ENCODE assay signal across 19 cellular contexts in genomic region chr1:1591452-1591851, GRCh38. TPM values are rescaled to one million over a fixed set of nuclear protein-coding genes. Genes with fewer than 3 reads are reported as not detected.
DNase-seq lines count a peak whose midpoint lies in the region; TF ChIP-seq lines count a peak whose summit lies in the region.
"Had no signal": no experiment of that assay in that cellular context is flagged by ENCODE, and none has a peak within 500 bp of the region (broad histone marks: within the 10 kb centered on the region; RNA-seq: fewer than 3 reads in every experiment).

No MANE protein-coding gene starts in this region.

- H3K27me3 Mint-ChIP-seq in HFFc6 (ENCODE audit: insufficient read depth) = peaks cover 3% of the 10 kb centered on the region

- no peaks in the 10 kb centered on the region for H3K36me3 Mint-ChIP-seq in HFFc6 (ENCODE audit: low read depth)
- H3K36me3 Mint-ChIP-seq: activated CD8-positive, alpha-beta memory T cell treated with anti-CD3 and anti-CD28 coated beads, Interleukin-2, amount 10 ng/mL, durations not matched to agents 7 days and 5 days; activated naive CD4-positive, alpha-beta T cell treated with anti-CD3 and anti-CD28 coated beads, Interleukin-2, amount 50 U/mL, for 72 hours; mesothelial cell of epicardium; natural killer cell had no signal

- H3K4me3 Mint-ChIP-seq in HFFc6 = no peak overlapping the region
- H3K4me3 Mint-ChIP-seq: activated CD8-positive, alpha-beta memory T cell treated with anti-CD3 and anti-CD28 coated beads, Interleukin-2, amount 10 ng/mL, durations not matched to agents 7 days and 5 days; activated T-helper 1 cell treated with anti-CD3 and anti-CD28 coated beads, Interleukin-12 subunit alpha, Interleukin-12 subunit beta, Interleukin-2, Interleukin-4 antibody, amounts not matched to agents 30 ng/mL and 10 ng/mL and 1 ng/mL, durations not matched to agents 14 hours and 24 hours and 36 hours; effector memory CD8-positive, alpha-beta T cell; mesothelial cell of epicardium; natural killer cell had no signal

- no peak for TF ChIP-seq CTCF in HFFc6 (IDR thresholded peaks at IDR 0.05)

- peak; percentile 38 for DNase-seq in DMS 273 (lab: John Stamatoyannopoulos, UW; ENCODE audit: unreplicated experiment)
- DNase-seq in DMS 273 treated with DMSO at 0.1 percent for 48 hours (lab: John Stamatoyannopoulos, UW) = no peak
- DNase-seq in RKO (ENCODE audit: low spot score) = peak; percentile 75
- peak; percentile 78 for DNase-seq in kidney tubule cell (ENCODE audit: low spot score)
- no peak for DNase-seq in SW 1271 (lab: John Stamatoyannopoulos, UW)
- no peak for DNase-seq in HFFc6
- DNase-seq: activated CD4-positive, alpha-beta T cell treated with anti-CD3 and anti-CD28 coated beads for 1 hour; activated CD8-positive, alpha-beta memory T cell treated with anti-CD3 and anti-CD28 coated beads, Interleukin-2, amount 10 ng/mL, durations not matched to agents 7 days and 5 days; effector memory CD8-positive, alpha-beta T cell; MG63; natural killer cell; NCI-H1436; NCI-H510A treated with DMSO at 0.1 percent for 48 hours; ovary; stimulated activated CD4-positive, alpha-beta T cell treated with anti-CD3 and anti-CD28 coated beads, Interleukin-15, amount 100 ng/mL, for 24 hours had no signal

- H3K9me3 Mint-ChIP-seq in HFFc6 = no peaks in the 10 kb centered on the region
- H3K9me3 Mint-ChIP-seq: activated naive CD4-positive, alpha-beta T cell treated with anti-CD3 and anti-CD28 coated beads, Interleukin-2, amount 50 U/mL, for 72 hours; activated T-helper 1 cell treated with anti-CD3 and anti-CD28 coated beads, Interleukin-12 subunit alpha, Interleukin-12 subunit beta, Interleukin-2, Interleukin-4 antibody, amounts not matched to agents 30 ng/mL and 10 ng/mL and 1 ng/mL, durations not matched to agents 14 hours and 24 hours and 36 hours; effector memory CD8-positive, alpha-beta T cell; mesothelial cell of epicardium; natural killer cell had no signal

- H3K27ac Mint-ChIP-seq in HFFc6 = no peak overlapping the region
- H3K27ac Mint-ChIP-seq: activated CD8-positive, alpha-beta memory T cell treated with anti-CD3 and anti-CD28 coated beads, Interleukin-2, amount 10 ng/mL, durations not matched to agents 7 days and 5 days; activated naive CD4-positive, alpha-beta T cell treated with anti-CD3 and anti-CD28 coated beads, Interleukin-2, amount 50 U/mL, for 72 hours; activated T-helper 1 cell treated with anti-CD3 and anti-CD28 coated beads, Interleukin-12 subunit alpha, Interleukin-12 subunit beta, Interleukin-2, Interleukin-4 antibody, amounts not matched to agents 30 ng/mL and 10 ng/mL and 1 ng/mL, durations not matched to agents 14 hours and 24 hours and 36 hours; effector memory CD8-positive, alpha-beta T cell; mesothelial cell of epicardium; natural killer cell had no signal

- H3K4me1 Mint-ChIP-seq in HFFc6 (ENCODE audit: low read depth) = no peaks in the 10 kb centered on the region
- H3K4me1 Mint-ChIP-seq: activated CD8-positive, alpha-beta memory T cell treated with anti-CD3 and anti-CD28 coated beads, Interleukin-2, amount 10 ng/mL, durations not matched to agents 7 days and 5 days; mesothelial cell of epicardium; natural killer cell had no signal

RNA-seq across cellular contexts. Expression of gene FNDC10, which starts 8.5 kb away (rescaled TPM):
- total RNA-seq in HFFc6 (2021; fragmentation: NEBNext Ultra II Directional; extraction: Animal tissue kit (Norgen Biotek cat#: 25700)) = 1 to 10 TPM; 1.6 to 4.0 (median 2.0) TPM

RNA-seq across cellular contexts. Expression of gene SSU72, which starts 16.8 kb away (rescaled TPM):
- 100 to 1,000 TPM; 132 to 156 (median 137) TPM for total RNA-seq in HFFc6 (2021; fragmentation: NEBNext Ultra II Directional; extraction: Animal tissue kit (Norgen Biotek cat#: 25700))

RNA-seq across cellular contexts. Expression of gene MIB2, which starts 23.8 kb away (rescaled TPM):
- 10 to 100 TPM; 41.9 to 62.8 (median 44.0) TPM for total RNA-seq in HFFc6 (2021; fragmentation: NEBNext Ultra II Directional; extraction: Animal tissue kit (Norgen Biotek cat#: 25700))

RNA-seq across cellular contexts. Expression of gene MMP23B, which starts 40.5 kb away (rescaled TPM):
- total RNA-seq in HFFc6 (2021; fragmentation: NEBNext Ultra II Directional; extraction: Animal tissue kit (Norgen Biotek cat#: 25700)) = 1 to 10 TPM; 2.8 to 7.1 (median 5.1) TPM

RNA-seq across cellular contexts. Expression of gene TMEM240, which starts 51.0 kb away (rescaled TPM):
- total RNA-seq in HFFc6 (2021; fragmentation: NEBNext Ultra II Directional; extraction: Animal tissue kit (Norgen Biotek cat#: 25700)) = 1 to 10 TPM; 2.8 to 5.1 (median 4.1) TPM
- total RNA-seq: HepG2 had no signal

Comparison
In these comparisons a context has a peak if more than half of its experiments do, and no peak if none do; other contexts are left out.
1. DNase-seq: peak in DMS 273 (single experiment), RKO (single experiment) and kidney tubule cell (single experiment); none in DMS 273 treated with DMSO at 0.1 percent for 48 hours (single experiment), SW 1271 (0 of 2) and HFFc6 (single experiment).